In the genomic region with DNA sequence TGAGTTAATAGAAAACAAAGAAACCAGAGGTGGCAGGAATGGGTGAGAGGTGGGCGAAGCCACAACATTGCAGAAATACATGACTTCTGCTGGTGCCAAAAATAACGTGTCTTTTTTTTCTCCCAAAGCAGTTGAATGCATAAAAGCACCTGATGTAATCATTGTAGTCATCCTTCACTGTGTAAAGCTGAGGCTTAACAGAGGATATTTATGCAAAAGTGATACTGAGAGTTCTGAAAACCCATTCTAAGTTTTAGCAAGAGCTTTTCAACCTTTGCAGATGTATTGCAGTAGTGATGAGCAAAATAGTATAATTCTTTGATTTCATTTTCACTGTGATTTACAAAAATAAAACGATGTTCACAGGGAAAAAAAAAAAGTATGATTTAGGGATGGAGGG, we compare ENCODE assay signal across 21 cellular contexts.
"Had no signal": no experiment of that assay in that cellular context is flagged by ENCODE, and none has a peak within 500 bp of the region (broad histone marks: within the 10 kb centered on the region; RNA-seq: fewer than 3 reads in every experiment).

No MANE protein-coding gene starts in this region.

- H3K27me3 ChIP-seq: esophagus squamous epithelium, heart right ventricle, pancreas, testis, transverse colon had no signal

- H3K9me3 ChIP-seq: esophagus squamous epithelium, heart right ventricle, pancreas, prostate gland, testis, transverse colon had no signal

- H3K9me3 Mint-ChIP-seq: activated naive CD4-positive, alpha-beta T cell treated with anti-CD3 and anti-CD28 coated beads, Interleukin-2, amount 50 U/mL, for 24 hours; activated T-helper 1 cell treated with anti-CD3 and anti-CD28 coated beads, Interleukin-12 subunit alpha, Interleukin-12 subunit beta, Interleukin-2, Interleukin-4 antibody, amounts not matched to agents 30 ng/mL and 10 ng/mL and 1 ng/mL, durations not matched to agents 14 hours and 24 hours and 36 hours; naive thymus-derived CD8-positive, alpha-beta T cell; neural crest cell had no signal

- DNase-seq: activated CD4-positive, alpha-beta T cell treated with anti-CD3 and anti-CD28 coated beads, Interleukin-2, amount 50 U/mL, for 1 hour; activated CD4-positive, CD25-positive, alpha-beta regulatory T cell treated with anti-CD3 and anti-CD28 coated beads, Interleukin-2, amount 50 U/mL, for 72 hours; activated gamma-delta T cell; activated T-cell treated with anti-CD3 and anti-CD28 coated beads for 4 hours; effector CD8-positive, alpha-beta T cell; esophagus squamous epithelium; foreskin melanocyte; heart right ventricle; naive thymus-derived CD8-positive, alpha-beta T cell; nucleus accumbens; pancreas; stimulated activated CD4-positive, alpha-beta T cell treated with anti-CD3 and anti-CD28 coated beads, Interleukin-1b, Interleukin-23, amount 100 ng/mL, for 48 hours; stimulated activated naive CD4-positive, alpha-beta T cell; testis; transverse colon had no signal

- H3K27ac Mint-ChIP-seq: activated naive CD4-positive, alpha-beta T cell treated with anti-CD3 and anti-CD28 coated beads, Interleukin-2, amount 50 U/mL, for 24 hours; activated T-helper 1 cell treated with anti-CD3 and anti-CD28 coated beads, Interleukin-12 subunit alpha, Interleukin-12 subunit beta, Interleukin-2, Interleukin-4 antibody, amounts not matched to agents 30 ng/mL and 10 ng/mL and 1 ng/mL, durations not matched to agents 14 hours and 24 hours and 36 hours; naive thymus-derived CD8-positive, alpha-beta T cell had no signal

- H3K27ac ChIP-seq: epithelial cell of prostate, esophagus squamous epithelium, heart right ventricle, pancreas, prostate gland, testis, transverse colon had no signal

- H3K4me2 ChIP-seq: smooth muscle cell had no signal

- ATAC-seq: heart right ventricle; naive thymus-derived CD8-positive, alpha-beta T cell; pancreas had no signal

- H3K4me3 Mint-ChIP-seq: activated naive CD4-positive, alpha-beta T cell treated with anti-CD3 and anti-CD28 coated beads, Interleukin-2, amount 50 U/mL, for 24 hours; activated T-helper 1 cell treated with anti-CD3 and anti-CD28 coated beads, Interleukin-12 subunit alpha, Interleukin-12 subunit beta, Interleukin-2, Interleukin-4 antibody, amounts not matched to agents 30 ng/mL and 10 ng/mL and 1 ng/mL, durations not matched to agents 14 hours and 24 hours and 36 hours; naive thymus-derived CD8-positive, alpha-beta T cell; neural crest cell had no signal

- H3K4me3 ChIP-seq: esophagus squamous epithelium, heart right ventricle, pancreas, prostate gland, smooth muscle cell, testis, transverse colon had no signal

- H3K4me1 ChIP-seq: pancreas, prostate gland, testis had no signal

- H3K36me3 ChIP-seq: esophagus squamous epithelium, heart right ventricle, pancreas, prostate gland, transverse colon had no signal

- H3K27me3 Mint-ChIP-seq: activated naive CD4-positive, alpha-beta T cell treated with anti-CD3 and anti-CD28 coated beads, Interleukin-2, amount 50 U/mL, for 24 hours; naive thymus-derived CD8-positive, alpha-beta T cell had no signal
